8 cellular contexts compared by ENCODE assay signal in genomic region chr19:30719189-30719990, GRCh38.
A peak's percentile ranks its signal among the peaks of the same experiment; 100 is the strongest.
DNase-seq lines count a peak whose midpoint lies in the region; ATAC-seq and TF ChIP-seq lines count a peak whose summit lies in the region.

No MANE protein-coding gene starts in this region.

- H3K9ac ChIP-seq in GM23248 (peak overlapping the region; percentile 66), neural progenitor cell (no peak overlapping the region)

- H3F3A ChIP-seq in GM23248 (ENCODE audit: insufficient read depth) (no peaks in the 10 kb centered on the region), neural progenitor cell (ENCODE audit: low read depth) (no peaks in the 10 kb centered on the region)

- H3K4me1 Mint-ChIP-seq in activated CD4-positive, alpha-beta memory T cell treated with anti-CD3 and anti-CD28 coated beads for 36 hours (ENCODE audit: low read depth): peaks cover 6% of the 10 kb centered on the region
- peaks cover 20% of the 10 kb centered on the region for H3K4me1 Mint-ChIP-seq in neural progenitor cell

- peak; percentile 26 for DNase-seq in AG10803 (ENCODE audit: low read depth)
- DNase-seq in GM23248: peak; percentile 54
- DNase-seq in activated CD4-positive, alpha-beta memory T cell treated with anti-CD3 and anti-CD28 coated beads for 36 hours: peak; percentile 21
- peak; percentile 24 for DNase-seq in globus pallidus (ENCODE audit: low spot score)
- peak; percentile 66 for DNase-seq in neural progenitor cell (ENCODE audit: low spot score)
- DNase-seq in SHP77 (lab: John Stamatoyannopoulos, UW): no peak

- peak overlapping the region; percentile 48 for H3K4me3 Mint-ChIP-seq in activated CD4-positive, alpha-beta memory T cell treated with anti-CD3 and anti-CD28 coated beads for 36 hours
- H3K4me3 Mint-ChIP-seq in neural progenitor cell: no peak overlapping the region

- POLR2A ChIA-PET in activated CD4-positive, alpha-beta memory T cell treated with anti-CD3 and anti-CD28 coated beads for 36 hours (lab: Charles Lee): no interaction called here

- H3K27me3 ChIP-seq in GM23248 (replicated peaks; ENCODE audit: insufficient read depth): no peaks in the 10 kb centered on the region
- peaks cover 24% of the 10 kb centered on the region for H3K27me3 ChIP-seq in neural progenitor cell

- intact Hi-C loops in activated CD4-positive, alpha-beta memory T cell treated with anti-CD3 and anti-CD28 coated beads for 36 hours (cut with micrococcal nuclease): no loop called here

- no peaks in the 10 kb centered on the region for H3K9me2 ChIP-seq in GM23248 (ENCODE audit: insufficient read depth)

- H3K79me2 ChIP-seq in GM23248 (ENCODE audit: insufficient read depth) (no peaks in the 10 kb centered on the region), neural progenitor cell (ENCODE audit: low read depth) (no peaks in the 10 kb centered on the region)

- CTCF ChIA-PET in activated CD4-positive, alpha-beta memory T cell treated with anti-CD3 and anti-CD28 coated beads for 36 hours (lab: Charles Lee): interaction anchor here (0.6 to 0.7 kb wide), 2 partner anchors 634 to 1686 kb away, joined by 3 read pairs; partner anchors contain the start of gene DPY19L3

- ATAC-seq in GM18868 (IDR thresholded peaks at IDR 0.05; ENCODE audit: unreplicated experiment) (no peak), HG02610 (IDR thresholded peaks at IDR 0.05; ENCODE audit: unreplicated experiment) (no peak)

- H3K27ac ChIP-seq in GM23248 (no peak overlapping the region), neural progenitor cell (no peak overlapping the region)

- H4K20me1 ChIP-seq in GM23248 (ENCODE audit: insufficient read depth) (no peaks in the 10 kb centered on the region), neural progenitor cell (ENCODE audit: low read depth) (no peaks in the 10 kb centered on the region)

- H3K27me3 Mint-ChIP-seq in activated CD4-positive, alpha-beta memory T cell treated with anti-CD3 and anti-CD28 coated beads for 36 hours: peaks cover 4% of the 10 kb centered on the region
- peaks cover 18% of the 10 kb centered on the region for H3K27me3 Mint-ChIP-seq in neural progenitor cell (ENCODE audit: insufficient read depth, low read depth)

- H3K36me3 Mint-ChIP-seq in activated CD4-positive, alpha-beta memory T cell treated with anti-CD3 and anti-CD28 coated beads for 36 hours: no peaks in the 10 kb centered on the region
- H3K36me3 Mint-ChIP-seq in neural progenitor cell: no peaks in the 10 kb centered on the region

- in situ Hi-C loops in GM23248 (cut with MboI): no loop called here

- 2% methylated on average over 26 to 51 of the region's 54 CpGs for WGBS in GM23248 (ENCODE audit: low coverage in 1 of 2, low lambda C conversion rate in 2 of 2, missing lambda C conversion rate in 2 of 2), 2 experiments

- H3K36me3 ChIP-seq in GM23248 (ENCODE audit: low read depth) (no peaks in the 10 kb centered on the region), neural progenitor cell (no peaks in the 10 kb centered on the region)

- H3K4me3 ChIP-seq in AG10803 (ENCODE audit: low read length) (peak overlapping the region; percentile 75), GM23248 (peak overlapping the region; percentile 87), neural progenitor cell (peak overlapping the region; percentile 41)

- H3K4me2 ChIP-seq in GM23248 (ENCODE audit: unreplicated experiment) (peak overlapping the region; percentile 71), neural progenitor cell (peak overlapping the region; percentile 86)

- H3K9me3 ChIP-seq in GM23248 (ENCODE audit: low read depth) (no peaks in the 10 kb centered on the region), neural progenitor cell (ENCODE audit: low read depth) (no peaks in the 10 kb centered on the region)

- no peaks in the 10 kb centered on the region for H3K9me3 Mint-ChIP-seq in activated CD4-positive, alpha-beta memory T cell treated with anti-CD3 and anti-CD28 coated beads for 36 hours
- H3K9me3 Mint-ChIP-seq in neural progenitor cell: no peaks in the 10 kb centered on the region

- no peak for TF ChIP-seq CTCF in AG10803 (conservative IDR thresholded peaks at IDR 0.05; ENCODE audit: low read length)
- peak; percentile 37 for TF ChIP-seq CTCF in neural progenitor cell (IDR thresholded peaks at IDR 0.05)

- H2AFZ ChIP-seq in GM23248 (peak overlapping the region; percentile 94), neural progenitor cell (replicated peaks) (peak overlapping the region; percentile 97)

- H3K4me1 ChIP-seq in GM23248 (ENCODE audit: insufficient read depth) (no peaks in the 10 kb centered on the region), neural progenitor cell (peaks cover 7% of the 10 kb centered on the region)

- H3K27ac Mint-ChIP-seq in activated CD4-positive, alpha-beta memory T cell treated with anti-CD3 and anti-CD28 coated beads for 36 hours: no peak overlapping the region
- H3K27ac Mint-ChIP-seq in neural progenitor cell: no peak overlapping the region

Comparison
In these comparisons a context has a peak if more than half of its experiments do, and no peak if none do; other contexts are left out.
1. DNase-seq: peak in AG10803 (single experiment), GM23248 (single experiment), activated CD4-positive, alpha-beta memory T cell treated with anti-CD3 and anti-CD28 coated beads for 36 hours (single experiment), globus pallidus (single experiment) and neural progenitor cell (single experiment); none in SHP77 (0 of 2).
2. Peak in every context shown above with its lines, with median percentiles within 50 percentile points of each other: H3K4me3 ChIP-seq.